ENCODE assay signal across 11 cellular contexts in genomic region chr13:35720290-35720689, GRCh38.
A peak's percentile ranks its signal among the peaks of the same experiment; 100 is the strongest.
DNase-seq lines count a peak whose midpoint lies in the region; ATAC-seq and TF ChIP-seq lines count a peak whose summit lies in the region.
"Had no signal": no experiment of that assay in that cellular context is flagged by ENCODE, and none has a peak within 500 bp of the region (broad histone marks: within the 10 kb centered on the region; RNA-seq: fewer than 3 reads in every experiment).

No MANE protein-coding gene starts in this region.

- no peaks in the 10 kb centered on the region for H3K27me3 ChIP-seq in hepatocyte
- H3K27me3 ChIP-seq in smooth muscle cell (ENCODE audit: low read depth) = peaks cover 4% of the 10 kb centered on the region
- H3K27me3 ChIP-seq: Peyer's patch had no signal

- TF ChIP-seq CTCF in RWPE1 (conservative IDR thresholded peaks at IDR 0.05; ENCODE audit: low read depth) = no peak
- TF ChIP-seq CTCF in hepatocyte (IDR thresholded peaks at IDR 0.05; ENCODE audit: poor library complexity) = no peak
- no peak for TF ChIP-seq CTCF in smooth muscle cell (IDR thresholded peaks at IDR 0.05; ENCODE audit: borderline replicate concordance, insufficient read depth, poor library complexity, severe bottlenecking)

- H3K36me3 ChIP-seq in hepatocyte (replicated peaks; ENCODE audit: insufficient read depth, low read depth) = no peaks in the 10 kb centered on the region
- H3K36me3 ChIP-seq in smooth muscle cell (ENCODE audit: low read depth) = no peaks in the 10 kb centered on the region
- H3K36me3 ChIP-seq: Peyer's patch had no signal

- DNase-seq in activated naive CD8-positive, alpha-beta T cell treated with anti-CD3 and anti-CD28 coated beads, Interleukin-2, amount 10 ng/mL, durations not matched to agents 7 days and 5 days = no peak
- DNase-seq in activated naive CD8-positive, alpha-beta T cell treated with anti-CD3 and anti-CD28 coated beads, Interleukin-2, amount 50 U/mL, for 24 hours = no peak
- DNase-seq in RWPE1 (ENCODE audit: low spot score) = peak; percentile 15
- DNase-seq in hepatocyte (ENCODE audit: low spot score) = no peak
- DNase-seq in smooth muscle cell (lab: John Stamatoyannopoulos, UW; ENCODE audit: unreplicated experiment) = no peak
- no peak for DNase-seq in activated naive CD4-positive, alpha-beta T cell treated with anti-CD3 and anti-CD28 coated beads, Interleukin-2, amount 50 U/mL, for 72 hours (ENCODE audit: low spot score in 2 of 2)
- DNase-seq in KG1 (lab: John Stamatoyannopoulos, UW) = no peak
- DNase-seq: DMS153, NCI-H187 had no signal

- 76% methylated on average over 5 of the region's 5 CpGs for WGBS in hepatocyte (ENCODE audit: low lambda C conversion rate, missing lambda C conversion rate)
- WGBS in smooth muscle cell (ENCODE audit: low lambda C conversion rate) = 71% methylated on average over 5 of the region's 5 CpGs

- H2AFZ ChIP-seq in hepatocyte (no peak overlapping the region), smooth muscle cell (ENCODE audit: low read depth) (no peak overlapping the region)

- CTCF ChIA-PET in RWPE1 (lab: Yijun Ruan, JAX) = interaction anchor here (0.6 kb wide), 2 partner anchors 33 to 123 kb away, joined by 3 to 4 read pairs; no protein-coding TSS in a partner anchor

- H3K9me2 ChIP-seq in hepatocyte (replicated peaks; ENCODE audit: insufficient read depth) = no peaks in the 10 kb centered on the region

- no peaks in the 10 kb centered on the region for H3K9me3 ChIP-seq in hepatocyte (ENCODE audit: low read depth)
- no peaks in the 10 kb centered on the region for H3K9me3 ChIP-seq in smooth muscle cell (replicated peaks; ENCODE audit: low read depth)
- H3K9me3 ChIP-seq: Peyer's patch had no signal

- H3K27ac ChIP-seq in RWPE1 (no peak overlapping the region), hepatocyte (no peak overlapping the region), smooth muscle cell (ENCODE audit: low read depth) (no peak overlapping the region)
- H3K27ac ChIP-seq: Peyer's patch had no signal

- H3K4me3 ChIP-seq in hepatocyte (no peak overlapping the region), smooth muscle cell (no peak overlapping the region)
- H3K4me3 ChIP-seq: Peyer's patch had no signal

- peaks cover 21% of the 10 kb centered on the region for H3K27me3 Mint-ChIP-seq in activated naive CD8-positive, alpha-beta T cell treated with anti-CD3 and anti-CD28 coated beads, Interleukin-2, amount 10 ng/mL, durations not matched to agents 7 days and 5 days
- peaks cover 6% of the 10 kb centered on the region for H3K27me3 Mint-ChIP-seq in activated naive CD8-positive, alpha-beta T cell treated with anti-CD3 and anti-CD28 coated beads, Interleukin-2, amount 50 U/mL, for 24 hours

- H3K9ac ChIP-seq in smooth muscle cell (ENCODE audit: low read depth) = no peak overlapping the region

- H3F3A ChIP-seq in smooth muscle cell (ENCODE audit: low read depth) = no peaks in the 10 kb centered on the region

- POLR2A ChIA-PET in activated naive CD8-positive, alpha-beta T cell treated with anti-CD3 and anti-CD28 coated beads, Interleukin-2, amount 10 ng/mL, durations not matched to agents 7 days and 5 days (lab: Charles Lee) = no interaction called here
- POLR2A ChIA-PET in RWPE1 (lab: Yijun Ruan, JAX; ENCODE audit: low non-redundant PET) = no interaction called here

- peaks cover 3% of the 10 kb centered on the region for H3K4me1 Mint-ChIP-seq in activated naive CD8-positive, alpha-beta T cell treated with anti-CD3 and anti-CD28 coated beads, Interleukin-2, amount 10 ng/mL, durations not matched to agents 7 days and 5 days
- peaks cover 3% of the 10 kb centered on the region for H3K4me1 Mint-ChIP-seq in activated naive CD8-positive, alpha-beta T cell treated with anti-CD3 and anti-CD28 coated beads, Interleukin-2, amount 50 U/mL, for 24 hours

- no peaks in the 10 kb centered on the region for H3K36me3 Mint-ChIP-seq in activated naive CD8-positive, alpha-beta T cell treated with anti-CD3 and anti-CD28 coated beads, Interleukin-2, amount 10 ng/mL, durations not matched to agents 7 days and 5 days
- H3K36me3 Mint-ChIP-seq in activated naive CD8-positive, alpha-beta T cell treated with anti-CD3 and anti-CD28 coated beads, Interleukin-2, amount 50 U/mL, for 24 hours (ENCODE audit: low read depth) = no peaks in the 10 kb centered on the region
- H3K36me3 Mint-ChIP-seq in activated naive CD4-positive, alpha-beta T cell treated with anti-CD3 and anti-CD28 coated beads, Interleukin-2, amount 50 U/mL, for 72 hours = no peaks in the 10 kb centered on the region

- ATAC-seq in activated naive CD8-positive, alpha-beta T cell treated with anti-CD3 and anti-CD28 coated beads, Interleukin-2, amount 10 ng/mL, durations not matched to agents 7 days and 5 days (ENCODE audit: low read depth) = no peak
- ATAC-seq in activated naive CD8-positive, alpha-beta T cell treated with anti-CD3 and anti-CD28 coated beads, Interleukin-2, amount 50 U/mL, for 24 hours = no peak
- ATAC-seq in GM21619 (IDR thresholded peaks at IDR 0.05; ENCODE audit: unreplicated experiment) = no peak
- no peak for ATAC-seq in activated naive CD4-positive, alpha-beta T cell treated with anti-CD3 and anti-CD28 coated beads, Interleukin-2, amount 50 U/mL, for 72 hours

- H3K79me2 ChIP-seq in hepatocyte (no peaks in the 10 kb centered on the region), smooth muscle cell (ENCODE audit: low read depth) (no peaks in the 10 kb centered on the region)

- no peaks in the 10 kb centered on the region for H3K9me3 Mint-ChIP-seq in activated naive CD8-positive, alpha-beta T cell treated with anti-CD3 and anti-CD28 coated beads, Interleukin-2, amount 10 ng/mL, durations not matched to agents 7 days and 5 days
- H3K9me3 Mint-ChIP-seq in activated naive CD8-positive, alpha-beta T cell treated with anti-CD3 and anti-CD28 coated beads, Interleukin-2, amount 50 U/mL, for 24 hours = no peaks in the 10 kb centered on the region
- H3K9me3 Mint-ChIP-seq in activated naive CD4-positive, alpha-beta T cell treated with anti-CD3 and anti-CD28 coated beads, Interleukin-2, amount 50 U/mL, for 72 hours = no peaks in the 10 kb centered on the region

- H3K4me3 Mint-ChIP-seq in activated naive CD8-positive, alpha-beta T cell treated with anti-CD3 and anti-CD28 coated beads, Interleukin-2, amount 10 ng/mL, durations not matched to agents 7 days and 5 days = peak overlapping the region; percentile 53
- no peak overlapping the region for H3K4me3 Mint-ChIP-seq in activated naive CD8-positive, alpha-beta T cell treated with anti-CD3 and anti-CD28 coated beads, Interleukin-2, amount 50 U/mL, for 24 hours

- H4K20me1 ChIP-seq in hepatocyte (ENCODE audit: insufficient read depth, poor library complexity, severe bottlenecking) (no peaks in the 10 kb centered on the region), smooth muscle cell (ENCODE audit: low read depth) (no peaks in the 10 kb centered on the region)

- H3K27ac Mint-ChIP-seq in activated naive CD8-positive, alpha-beta T cell treated with anti-CD3 and anti-CD28 coated beads, Interleukin-2, amount 10 ng/mL, durations not matched to agents 7 days and 5 days = no peak overlapping the region
- no peak overlapping the region for H3K27ac Mint-ChIP-seq in activated naive CD8-positive, alpha-beta T cell treated with anti-CD3 and anti-CD28 coated beads, Interleukin-2, amount 50 U/mL, for 24 hours
- no peak overlapping the region for H3K27ac Mint-ChIP-seq in activated naive CD4-positive, alpha-beta T cell treated with anti-CD3 and anti-CD28 coated beads, Interleukin-2, amount 50 U/mL, for 72 hours

- H3K4me2 ChIP-seq in hepatocyte (peak overlapping the region; percentile 75), smooth muscle cell (peak overlapping the region; percentile 75)

- H3K4me1 ChIP-seq in hepatocyte (ENCODE audit: insufficient read depth) = peaks cover 24% of the 10 kb centered on the region
- no peaks in the 10 kb centered on the region for H3K4me1 ChIP-seq in smooth muscle cell (ENCODE audit: low read depth)
